2 cellular contexts compared by ENCODE assay signal in genomic region chr20:13265941-13266340, GRCh38.
TF ChIP-seq lines count a peak whose summit lies in the region.

No MANE protein-coding gene starts in this region.

TF ChIP-seq in GM23338, 12 proteins besides CTCF, POLR2A, EP300 and RAD21:
- TF ChIP-seq REST (IDR thresholded peaks at IDR 0.05; ENCODE audit: unreplicated experiment) (no peak), CREB1 (CRISPR knock-in tag; IDR thresholded peaks at IDR 0.05; ENCODE audit: low read depth) (no peak), ETS1 (IDR thresholded peaks at IDR 0.05) (0 out of 2 replicates have a peak, but pooled peaks have one; percentile 30), ZNF462 (CRISPR knock-in tag; IDR thresholded peaks at IDR 0.05) (no peak), EZH2 (IDR thresholded peaks at IDR 0.05; ENCODE audit: low read depth, unreplicated experiment) (no peak), NANOG (IDR thresholded peaks at IDR 0.05; ENCODE audit: borderline replicate concordance) (no peak)
TF ChIP-seq in GM23338: peak in this region for 1.

TF ChIP-seq in H1, 55 proteins besides CTCF, POLR2A, EP300 and RAD21 (continued from another document):
- TF ChIP-seq MAX (IDR thresholded peaks at IDR 0.05), result no peak
- TF ChIP-seq SIRT6 (IDR thresholded peaks at IDR 0.05; ENCODE audit: low read length), result no peak
